In the genomic region with DNA sequence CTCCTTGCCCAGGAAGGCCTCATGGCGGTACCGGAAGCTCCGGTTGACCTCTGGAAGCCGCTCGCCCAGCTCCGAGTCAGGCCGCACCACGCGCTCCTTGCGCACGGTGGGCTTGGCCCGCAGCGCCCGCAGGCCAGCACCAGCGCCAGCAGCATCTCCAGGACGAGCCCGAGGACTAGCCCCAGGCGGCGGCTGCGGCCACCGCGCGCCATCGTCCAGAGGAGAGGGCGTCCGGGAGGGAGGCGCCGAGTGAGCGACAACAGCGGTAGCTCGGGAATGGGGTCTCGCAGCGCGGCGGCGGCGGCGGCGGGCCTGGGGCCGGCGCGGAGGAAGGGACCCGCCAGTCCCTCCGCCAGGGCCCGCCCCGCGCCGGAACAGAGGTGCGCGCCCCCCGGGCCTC, we compare ENCODE assay signal across 18 cellular contexts. TPM values are rescaled to one million over a fixed set of nuclear protein-coding genes. Genes with fewer than 3 reads are reported as not detected.
DNase-seq lines count a peak whose midpoint lies in the region; ATAC-seq and TF ChIP-seq lines count a peak whose summit lies in the region.
"Had no signal": no experiment of that assay in that cellular context is flagged by ENCODE, and none has a peak within 500 bp of the region (broad histone marks: within the 10 kb centered on the region; RNA-seq: fewer than 3 reads in every experiment).

No MANE protein-coding gene starts in this region.

- ATAC-seq in upper lobe of right lung (no peak), HG02678 (IDR thresholded peaks at IDR 0.05; ENCODE audit: unreplicated experiment) (no peak), HG02759 (IDR thresholded peaks at IDR 0.05; ENCODE audit: unreplicated experiment) (no peak)
- ATAC-seq: CD8-positive, alpha-beta T cell; HCT116 had no signal

- no peaks in the 10 kb centered on the region for H3F3A ChIP-seq in GM23248 (ENCODE audit: insufficient read depth)

- H3K4me1 Mint-ChIP-seq in glutamatergic neuron (ENCODE audit: low read depth, unreplicated experiment): no peaks in the 10 kb centered on the region

- H2AFZ ChIP-seq in GM23248: peak overlapping the region; percentile 34; the same call in 1 of the 2 replicates

- H3K36me3 Mint-ChIP-seq in glutamatergic neuron (ENCODE audit: unreplicated experiment): peaks cover 16% of the 10 kb centered on the region
- H3K36me3 Mint-ChIP-seq: CD8-positive, alpha-beta T cell had no signal

- no peaks in the 10 kb centered on the region for H3K27me3 Mint-ChIP-seq in glutamatergic neuron (ENCODE audit: unreplicated experiment)

- no peak for TF ChIP-seq CTCF in choroid plexus epithelial cell (conservative IDR thresholded peaks at IDR 0.05; ENCODE audit: low read depth, low read length)
- no peak for TF ChIP-seq CTCF in glutamatergic neuron (IDR thresholded peaks at IDR 0.05; ENCODE audit: partially characterized antibody, unreplicated experiment)
- TF ChIP-seq CTCF in upper lobe of right lung (IDR thresholded peaks at IDR 0.05): no peak

- H3K36me3 ChIP-seq in GM23248 (ENCODE audit: low read depth) (no peaks in the 10 kb centered on the region), upper lobe of right lung (no peaks in the 10 kb centered on the region)

- DNase-seq in AG20443 (ENCODE audit: low spot score) (peak; percentile 6), GM23248 (no peak), choroid plexus epithelial cell (ENCODE audit: low read depth) (no peak), glutamatergic neuron (peak; percentile 15), NCI-H774 (lab: John Stamatoyannopoulos, UW) (no peak), upper lobe of right lung (no peak)
- DNase-seq: CD8-positive, alpha-beta T cell; MV-4-11; NCI-H1417 treated with DMSO at 0.1 percent for 48 hours; NCI-H2029; NCI-H2171 treated with DMSO at 0.1 percent for 48 hours; NCI-H510A treated with DMSO at 0.1 percent for 48 hours; SIG-M5 had no signal

- WGBS in GM23248 (ENCODE audit: low coverage in 1 of 2, low lambda C conversion rate in 2 of 2, missing lambda C conversion rate in 2 of 2), 2 experiments: 33 to 34% methylated on average over 34 to 51 of the region's 51 CpGs

- H3K4me3 Mint-ChIP-seq in glutamatergic neuron (ENCODE audit: unreplicated experiment): no peak overlapping the region
- H3K4me3 Mint-ChIP-seq: CD8-positive, alpha-beta T cell had no signal

- no peaks in the 10 kb centered on the region for H3K79me2 ChIP-seq in GM23248 (ENCODE audit: insufficient read depth)

- peaks cover 2% of the 10 kb centered on the region for H3K9me3 Mint-ChIP-seq in glutamatergic neuron (ENCODE audit: unreplicated experiment)
- H3K9me3 Mint-ChIP-seq: CD8-positive, alpha-beta T cell; IgD-negative memory B cell had no signal

- H3K27ac ChIP-seq in GM23248 (no peak overlapping the region), upper lobe of right lung (no peak overlapping the region)

- H4K20me1 ChIP-seq in GM23248 (ENCODE audit: insufficient read depth): no peaks in the 10 kb centered on the region

- in situ Hi-C loops in GM23248 (cut with MboI): no loop called here

- peaks cover 4% of the 10 kb centered on the region; the same call in 1 of the 2 replicates for H3K27me3 ChIP-seq in GM23248 (replicated peaks; ENCODE audit: insufficient read depth)
- peaks cover 29% of the 10 kb centered on the region for H3K27me3 ChIP-seq in upper lobe of right lung

- no peaks in the 10 kb centered on the region for H3K9me2 ChIP-seq in GM23248 (ENCODE audit: insufficient read depth)

- H3K9me3 ChIP-seq in GM23248 (ENCODE audit: low read depth): no peaks in the 10 kb centered on the region
- no peaks in the 10 kb centered on the region for H3K9me3 ChIP-seq in upper lobe of right lung

- intact Hi-C loops in upper lobe of right lung (cut with DNase I): no loop called here

- no peak overlapping the region for H3K27ac Mint-ChIP-seq in glutamatergic neuron (ENCODE audit: unreplicated experiment)
- H3K27ac Mint-ChIP-seq: CD8-positive, alpha-beta T cell; IgD-negative memory B cell had no signal

- peak overlapping the region; percentile 31 for H3K4me2 ChIP-seq in GM23248 (ENCODE audit: unreplicated experiment)

- peak overlapping the region; percentile 40 for H3K4me3 ChIP-seq in GM23248
- H3K4me3 ChIP-seq in choroid plexus epithelial cell (ENCODE audit: low read depth, low read length): peak overlapping the region; percentile 15
- H3K4me3 ChIP-seq in upper lobe of right lung: no peak overlapping the region

- no peak overlapping the region for H3K9ac ChIP-seq in GM23248

- H3K4me1 ChIP-seq in GM23248 (ENCODE audit: insufficient read depth) (no peaks in the 10 kb centered on the region), upper lobe of right lung (no peaks in the 10 kb centered on the region)

RNA-seq across cellular contexts. Expression of a gene that starts 27.6 kb away (rescaled TPM):
- 6.1 and 6.3 TPM in 2 replicates for total RNA-seq in GM23248 (2014; rRNA removed; shearing (Covaris generic))
- polyA plus RNA-seq in GM23248 (2016; fragmentation: Nextera tagmentation; extraction: Ambion mirVana): 6.6 and 8.9 TPM in 2 replicates
- total RNA-seq in glutamatergic neuron (ENCODE audit: unreplicated experiment) (not detected), upper lobe of right lung (not detected)
- total RNA-seq: CD8-positive, alpha-beta T cell; HT-29 had no signal
- polyA plus RNA-seq: IgD-negative memory B cell had no signal

RNA-seq across cellular contexts. Expression of a gene that starts 32.9 kb away (rescaled TPM):
- 14.1 and 31.5 TPM in 2 replicates for total RNA-seq in GM23248 (2014; rRNA removed; shearing (Covaris generic))
- polyA plus RNA-seq in GM23248 (2016; fragmentation: Nextera tagmentation; extraction: Ambion mirVana): 17.9 and 21.7 TPM in 2 replicates
- total RNA-seq in glutamatergic neuron (ENCODE audit: unreplicated experiment): 89.9 TPM
- 34.0 TPM for total RNA-seq in upper lobe of right lung

Comparison
In these comparisons a context has a peak if more than half of its experiments do, and no peak if none do; other contexts are left out.
1. DNase-seq: peak in AG20443 (single experiment) and glutamatergic neuron (single experiment); none in GM23248 (single experiment), choroid plexus epithelial cell (single experiment), NCI-H774 (single experiment) and upper lobe of right lung (single experiment).